5 cellular contexts compared by ENCODE assay signal in the genomic region with DNA sequence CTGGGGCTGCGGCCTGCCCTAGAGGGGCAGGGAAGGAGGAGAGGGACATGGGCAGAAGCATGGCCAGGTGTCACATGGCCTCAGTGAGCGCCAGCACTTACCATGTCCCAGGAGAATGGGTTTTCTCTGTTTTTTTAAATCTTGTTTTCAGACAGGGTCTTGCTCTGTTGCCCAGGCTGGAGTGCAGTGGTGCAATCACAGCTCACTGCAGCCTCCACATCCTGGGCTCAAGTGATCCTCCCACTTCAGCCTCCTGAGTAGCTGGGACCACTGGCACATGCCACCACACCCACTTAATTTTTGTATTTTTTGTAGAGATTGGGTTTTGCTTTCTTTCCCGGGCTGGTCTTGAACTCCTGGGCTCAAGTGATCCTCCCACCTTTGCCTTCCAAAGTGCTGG. TPM values are rescaled to one million over a fixed set of nuclear protein-coding genes. Genes with fewer than 3 reads are reported as not detected.
"Had no signal": no experiment of that assay in that cellular context is flagged by ENCODE, and none has a peak within 500 bp of the region (broad histone marks: within the 10 kb centered on the region; RNA-seq: fewer than 3 reads in every experiment).

No MANE protein-coding gene starts in this region.

RNA-seq across cellular contexts. Expression of a gene that starts 12.5 kb away (rescaled TPM):
- total RNA-seq: GM23248, H4, H7 had no signal
- polyA plus RNA-seq: GM23248, IgD-negative memory B cell had no signal

RNA-seq across cellular contexts. Expression of a gene that starts 52.3 kb away (rescaled TPM):
- total RNA-seq: GM23248, H7, HT-29 had no signal
- polyA plus RNA-seq: GM23248, IgD-negative memory B cell had no signal
